In genomic region chrX:53571494-53571893, GRCh38 we compare ENCODE assay signal across 25 cellular contexts.
"Had no signal": no experiment of that assay in that cellular context is flagged by ENCODE, and none has a peak within 500 bp of the region (broad histone marks: within the 10 kb centered on the region; RNA-seq: fewer than 3 reads in every experiment).

No MANE protein-coding gene starts in this region.

- H3K9me3 Mint-ChIP-seq: dendritic cell treated with granulocyte-macrophage colony-stimulating factor and Interleukin-4, amounts not matched to agents 40 ng/mL and 50 ng/mL, for 4 days; effector memory CD8-positive, alpha-beta T cell; naive B cell had no signal

- H3K27me3 Mint-ChIP-seq: dendritic cell treated with granulocyte-macrophage colony-stimulating factor and Interleukin-4, amounts not matched to agents 40 ng/mL and 50 ng/mL, for 4 days; effector memory CD8-positive, alpha-beta T cell; naive B cell had no signal

- H3K27ac Mint-ChIP-seq: dendritic cell treated with granulocyte-macrophage colony-stimulating factor and Interleukin-4, amounts not matched to agents 40 ng/mL and 50 ng/mL, for 4 days; effector memory CD8-positive, alpha-beta T cell; endodermal cell; mesothelial cell of epicardium had no signal

- H3K27ac ChIP-seq: colonic mucosa, epithelial cell of prostate, esophagus squamous epithelium, gastrocnemius medialis, heart right ventricle, left lung, lower lobe of right lung had no signal

- H3K27me3 ChIP-seq: colonic mucosa, esophagus squamous epithelium, gastrocnemius medialis, left lung had no signal

- H3K4me3 ChIP-seq: colonic mucosa, esophagus squamous epithelium, gastrocnemius medialis, heart right ventricle, left lung, lower lobe of right lung, mucosa of descending colon had no signal

- H3K4me3 Mint-ChIP-seq: dendritic cell treated with granulocyte-macrophage colony-stimulating factor and Interleukin-4, amounts not matched to agents 40 ng/mL and 50 ng/mL, for 4 days; effector memory CD8-positive, alpha-beta T cell; endodermal cell; mesothelial cell of epicardium; naive B cell had no signal

- H3K4me1 Mint-ChIP-seq: endodermal cell, mesothelial cell of epicardium, naive B cell had no signal

- H3K36me3 ChIP-seq: colonic mucosa had no signal

- DNase-seq: colonic mucosa; cortex of kidney; effector CD8-positive, alpha-beta T cell; effector memory CD8-positive, alpha-beta T cell; endodermal cell; erythroblast; esophagus squamous epithelium; foreskin fibroblast; foreskin melanocyte; gastrocnemius medialis; glutamatergic neuron; head of caudate nucleus; heart right ventricle; hippocampal formation; left cardiac atrium; left lung; left ventricle myocardium superior; lower lobe of right lung; mesenchymal stem cell; mucosa of descending colon; naive B cell had no signal

- H3K9me3 ChIP-seq: colonic mucosa, esophagus squamous epithelium, gastrocnemius medialis, heart right ventricle, left lung, lower lobe of right lung, mucosa of descending colon had no signal

- ATAC-seq: effector memory CD8-positive, alpha-beta T cell; esophagus mucosa; gastrocnemius medialis; heart right ventricle; left lung; left ventricle myocardium superior; lower lobe of right lung; mucosa of descending colon had no signal

- H3K4me1 ChIP-seq: colonic mucosa, esophagus squamous epithelium, gastrocnemius medialis, left lung, lower lobe of right lung had no signal
